ENCODE assay signal across 10 cellular contexts in the genomic region with DNA sequence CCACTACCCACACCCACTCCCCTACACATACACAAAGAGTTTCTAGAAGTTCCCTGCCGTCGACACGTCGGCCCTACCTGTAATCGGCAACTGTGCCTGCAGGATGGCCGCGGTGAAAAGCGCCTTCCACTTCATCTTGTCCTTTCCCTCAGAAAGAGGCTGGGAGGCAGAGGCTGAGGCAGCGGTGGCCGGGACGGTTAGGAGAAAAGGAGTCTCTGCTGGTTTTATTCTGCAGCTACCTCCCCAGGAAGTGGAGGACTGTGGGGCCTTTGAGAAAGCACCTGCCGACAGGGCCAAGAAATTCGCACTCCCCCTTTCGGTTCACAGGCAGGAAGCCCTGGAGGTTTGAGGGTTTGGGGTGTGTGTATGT. TPM values are rescaled to one million over a fixed set of nuclear protein-coding genes. Genes with fewer than 3 reads are reported as not detected.
DNase-seq lines count a peak whose midpoint lies in the region; ATAC-seq and TF ChIP-seq lines count a peak whose summit lies in the region.
"Had no signal": no experiment of that assay in that cellular context is flagged by ENCODE, and none has a peak within 500 bp of the region (broad histone marks: within the 10 kb centered on the region; RNA-seq: fewer than 3 reads in every experiment).

A gene (minus strand): TSS at position 199 of the 370 bp plus-strand sequence. CDS start 64 bp downstream, at position 135.

- H4K20me1 ChIP-seq in GM23248 (ENCODE audit: insufficient read depth), result no peaks in the 10 kb centered on the region

- peaks cover 49% of the 10 kb centered on the region for H3K36me3 Mint-ChIP-seq in activated CD8-positive, alpha-beta T cell treated with anti-CD3 and anti-CD28 coated beads for 36 hours (ENCODE audit: low read depth)

- POLR2A ChIA-PET in activated CD8-positive, alpha-beta T cell treated with anti-CD3 and anti-CD28 coated beads for 36 hours (lab: Charles Lee), result interaction anchor here (1.0 to 7.6 kb wide), 21 partner anchors 9 to 87 kb away, joined by 3 to 148 read pairs (median 14); no protein-coding TSS in a partner anchor

- no peaks in the 10 kb centered on the region for H3F3A ChIP-seq in GM23248 (ENCODE audit: insufficient read depth)

- peaks cover 22% of the 10 kb centered on the region for H3K4me1 Mint-ChIP-seq in activated CD8-positive, alpha-beta T cell treated with anti-CD3 and anti-CD28 coated beads for 36 hours (ENCODE audit: low read depth)

- no peak within 1 kb of the TSS for H2AFZ ChIP-seq in GM23248

- TF ChIP-seq POLR2A in adrenal gland (IDR thresholded peaks at IDR 0.05), result no peak

- H3K27me3 ChIP-seq in duodenal mucosa (ENCODE audit: control insufficient read depth in 1 of 2, insufficient read depth in 2 of 2, low read length in 2 of 2), result peaks cover 0 to 2% of the 10 kb centered on the region in 2 donors
- H3K27me3 ChIP-seq in GM23248 (replicated peaks; ENCODE audit: insufficient read depth), result peaks cover 29% of the 10 kb centered on the region; the same call in 1 of the 2 replicates
- H3K27me3 ChIP-seq in adrenal gland, result no peaks in the 10 kb centered on the region
- H3K27me3 ChIP-seq: cardiac muscle cell had no signal

- peak; percentile 51 for ATAC-seq in GM21423 (IDR thresholded peaks at IDR 0.05; ENCODE audit: unreplicated experiment)
- peak; percentile 62 for ATAC-seq in activated CD8-positive, alpha-beta T cell treated with anti-CD3 and anti-CD28 coated beads for 36 hours

- DNase-seq in activated CD8-positive, alpha-beta T cell treated with anti-CD3 and anti-CD28 coated beads for 36 hours, result peak; percentile 86
- DNase-seq in stimulated activated CD8-positive, alpha-beta memory T cell treated with anti-CD3 and anti-CD28 coated beads, Interleukin-12 subunit alpha, Interleukin-12 subunit beta, amount 100 ng/mL, for 1 hour (ENCODE audit: low read depth), result peak; percentile 65
- DNase-seq in GM23248 (no peak), NCI-H82 treated with DMSO at 0.1 percent for 48 hours (lab: John Stamatoyannopoulos, UW; ENCODE audit: unreplicated experiment) (no peak), adrenal gland (no peak), DMS 273 treated with DMSO at 0.1 percent for 48 hours (lab: John Stamatoyannopoulos, UW) (no peak)
- DNase-seq: Calu3 had no signal

- H3K9me3 ChIP-seq in duodenal mucosa (ENCODE audit: control insufficient read depth in 1 of 2, low read length in 2 of 2) (no peaks in the 10 kb centered on the region), GM23248 (ENCODE audit: low read depth) (no peaks in the 10 kb centered on the region), adrenal gland (replicated peaks in 1 of 3) (no peaks in the 10 kb centered on the region)

- intact Hi-C loops in activated CD8-positive, alpha-beta T cell treated with anti-CD3 and anti-CD28 coated beads for 36 hours (cut with micrococcal nuclease), result loop anchor here (5.0 to 10.0 kb wide), 3 partner anchors 36 to 294 kb away; a partner anchor contains a TSS
- intact Hi-C loops in adrenal gland (cut with DNase I), result no loop called here

- peak within 1 kb of the TSS; percentile 45 to 57 for H3K9ac ChIP-seq in duodenal mucosa (ENCODE audit: low read depth in 1 of 2, low read length in 2 of 2)
- no peak within 1 kb of the TSS for H3K9ac ChIP-seq in GM23248

- H3K36me3 ChIP-seq in duodenal mucosa (ENCODE audit: control insufficient read depth in 1 of 2, insufficient read depth in 2 of 2, low read length in 2 of 2) (no peaks in the 10 kb centered on the region), GM23248 (ENCODE audit: low read depth) (no peaks in the 10 kb centered on the region), adrenal gland (replicated peaks in 1 of 2) (no peaks in the 10 kb centered on the region)
- H3K36me3 ChIP-seq: cardiac muscle cell had no signal

- in situ Hi-C loops in GM23248 (cut with MboI), result no loop called here

- 80 to 85% methylated on average over 14 of the region's 14 CpGs for WGBS in GM23248 (ENCODE audit: low coverage in 1 of 2, low lambda C conversion rate in 2 of 2, missing lambda C conversion rate in 2 of 2), 2 experiments
- WGBS in adrenal gland, 4 donors, result 83 to 95% (median 90%) methylated on average over 14 of the region's 14 CpGs

- peak; percentile 30 for TF ChIP-seq CTCF in activated CD8-positive, alpha-beta T cell treated with anti-CD3 and anti-CD28 coated beads for 36 hours (IDR thresholded peaks at IDR 0.05)
- no peak for TF ChIP-seq CTCF in adrenal gland (IDR thresholded peaks at IDR 0.05)

- CTCF ChIA-PET in activated CD8-positive, alpha-beta T cell treated with anti-CD3 and anti-CD28 coated beads for 36 hours (lab: Charles Lee), result interaction anchor here (0.7 to 8.4 kb wide), 21 partner anchors 10 to 298 kb away, joined by 3 to 70 read pairs (median 6); a partner anchor contains a TSS

- H3K27ac Mint-ChIP-seq in activated CD8-positive, alpha-beta T cell treated with anti-CD3 and anti-CD28 coated beads for 36 hours, result peak within 1 kb of the TSS; percentile 100

- no peak within 1 kb of the TSS for H3K4me2 ChIP-seq in GM23248 (ENCODE audit: unreplicated experiment)

- no peaks in the 10 kb centered on the region for H3K9me2 ChIP-seq in GM23248 (ENCODE audit: insufficient read depth)

- no peak within 1 kb of the TSS for H3K27ac ChIP-seq in duodenal mucosa (ENCODE audit: low read depth, low read length)
- no peak within 1 kb of the TSS for H3K27ac ChIP-seq in GM23248
- peak within 1 kb of the TSS in 2 of 5 donors; percentile 40 to 83 for H3K27ac ChIP-seq in adrenal gland
- H3K27ac ChIP-seq: cardiac muscle cell had no signal

- H3K4me3 ChIP-seq in duodenal mucosa (ENCODE audit: low read depth in 1 of 2, low read length in 2 of 2) (peak within 1 kb of the TSS; percentile 51 to 57), GM23248 (no peak within 1 kb of the TSS), adrenal gland (no peak within 1 kb of the TSS)
- H3K4me3 ChIP-seq: cardiac muscle cell had no signal

- no peaks in the 10 kb centered on the region for H3K27me3 Mint-ChIP-seq in activated CD8-positive, alpha-beta T cell treated with anti-CD3 and anti-CD28 coated beads for 36 hours

- H3K4me3 Mint-ChIP-seq in activated CD8-positive, alpha-beta T cell treated with anti-CD3 and anti-CD28 coated beads for 36 hours, result peak within 1 kb of the TSS; percentile 100

- no peaks in the 10 kb centered on the region for H3K9me3 Mint-ChIP-seq in activated CD8-positive, alpha-beta T cell treated with anti-CD3 and anti-CD28 coated beads for 36 hours

- no peaks in the 10 kb centered on the region for H3K79me2 ChIP-seq in GM23248 (ENCODE audit: insufficient read depth)

- H3K4me1 ChIP-seq in duodenal mucosa (ENCODE audit: control insufficient read depth in 1 of 2, insufficient read depth in 2 of 2, low read length in 2 of 2) (no peaks in the 10 kb centered on the region), GM23248 (ENCODE audit: insufficient read depth) (no peaks in the 10 kb centered on the region), adrenal gland (replicated peaks in 1 of 2) (no peaks in the 10 kb centered on the region)

RNA-seq across cellular contexts. Expression of the gene that starts here (rescaled TPM):
- 100 to 1,000 TPM; 224 to 229 TPM for total RNA-seq in activated CD8-positive, alpha-beta T cell treated with anti-CD3 and anti-CD28 coated beads for 36 hours
- total RNA-seq in GM23248 (2014; rRNA removed; shearing (Covaris generic)), result not detected in 2 replicates
- polyA plus RNA-seq in GM23248 (2016; fragmentation: Nextera tagmentation; extraction: Ambion mirVana) (not detected in 2 replicates), adrenal gland (1 to 10 TPM in 2 of 3 donors, under 1 TPM in 1; 0.73 to 2.2 (median 1.2) TPM)
- total RNA-seq in adrenal gland, result 1 to 10 TPM in 4 of 8 donors, under 1 TPM in 3, not detected in 1; 0.26 to 2.3 (median 1.4) TPM
- polyA plus RNA-seq: cardiac muscle cell had no signal

Comparison
In these comparisons a context has a peak if more than half of its experiments do, and no peak if none do; other contexts are left out.
1. RNA of the gene that starts here (total RNA-seq): 224 to 229 TPM in activated CD8-positive, alpha-beta T cell treated with anti-CD3 and anti-CD28 coated beads for 36 hours; 0.26 to 2.3 TPM in adrenal gland and not detected in GM23248; every median in the first group is over 10 times any median in the second.
2. DNase-seq: peak in activated CD8-positive, alpha-beta T cell treated with anti-CD3 and anti-CD28 coated beads for 36 hours (single experiment) and stimulated activated CD8-positive, alpha-beta memory T cell treated with anti-CD3 and anti-CD28 coated beads, Interleukin-12 subunit alpha, Interleukin-12 subunit beta, amount 100 ng/mL, for 1 hour (single experiment); none in GM23248 (single experiment), NCI-H82 treated with DMSO at 0.1 percent for 48 hours (single experiment), adrenal gland (0 of 7) and DMS 273 treated with DMSO at 0.1 percent for 48 hours (single experiment).
3. H3K4me3 ChIP-seq: peak in duodenal mucosa (2 of 2); none in GM23248 (single experiment) and adrenal gland (0 of 4).